In genomic region chr6:11592289-11592906, GRCh38 we compare ENCODE assay signal across 2 cellular contexts.
TF ChIP-seq lines count a peak whose summit lies in the region.

No MANE protein-coding gene starts in this region.

TF ChIP-seq in IMR-90, 13 proteins besides CTCF, POLR2A, EP300 and RAD21 (continued from another document):
- TF ChIP-seq ELK1 (IDR thresholded peaks at IDR 0.05; ENCODE audit: borderline replicate concordance, low read depth, low read length) (no peak), NFE2L2 (IDR thresholded peaks at IDR 0.05; ENCODE audit: low read depth, low read length) (no peak), MAZ (IDR thresholded peaks at IDR 0.05; ENCODE audit: borderline replicate concordance, low read depth, low read length) (no peak), MXI1 (IDR thresholded peaks at IDR 0.05; ENCODE audit: borderline replicate concordance, low read depth, low read length) (no peak), CEBPB (IDR thresholded peaks at IDR 0.05; ENCODE audit: low read depth, low read length) (no peak), USF2 (IDR thresholded peaks at IDR 0.05; ENCODE audit: low read depth, low read length) (no peak), RFX5 (IDR thresholded peaks at IDR 0.05; ENCODE audit: low read depth, low read length) (no peak), BHLHE40 (IDR thresholded peaks at IDR 0.05; ENCODE audit: low read depth, low read length) (no peak), SMC3 (IDR thresholded peaks at IDR 0.05; ENCODE audit: low read depth, low read length) (no peak), FOS (IDR thresholded peaks at IDR 0.05; ENCODE audit: low read depth, low read length) (no peak), RCOR1 (IDR thresholded peaks at IDR 0.05; ENCODE audit: insufficient replicate concordance, low read length) (no peak), MAFK (IDR thresholded peaks at IDR 0.05; ENCODE audit: low read depth, low read length) (no peak)

TF ChIP-seq in liver, 16 proteins besides CTCF, POLR2A, EP300 and RAD21 (continued from another document):
- TF ChIP-seq RXRA (IDR thresholded peaks at IDR 0.05) (peak; percentile 63 to 77), SP1 (IDR thresholded peaks at IDR 0.05) (peak; percentile 50), NR2F2 (IDR thresholded peaks at IDR 0.05) (peak; percentile 76), REST (IDR thresholded peaks at IDR 0.05) (no peak), JUND (IDR thresholded peaks at IDR 0.05) (peak; percentile 88 to 92), EGR1 (IDR thresholded peaks at IDR 0.05; ENCODE audit: low read depth in 2 of 2) (no peak), FOXA1 (IDR thresholded peaks at IDR 0.05) (peak; percentile 49), FOXA2 (IDR thresholded peaks at IDR 0.05) (peak; percentile 61), GABPA (IDR thresholded peaks at IDR 0.05 in 1 of 2, conservative IDR thresholded peaks at IDR 0.05 in 1 of 2) (no peak), HNF4A (conservative IDR thresholded peaks at IDR 0.05) (peak; percentile 50 to 65)
- TF ChIP-seq, protein P1, sequence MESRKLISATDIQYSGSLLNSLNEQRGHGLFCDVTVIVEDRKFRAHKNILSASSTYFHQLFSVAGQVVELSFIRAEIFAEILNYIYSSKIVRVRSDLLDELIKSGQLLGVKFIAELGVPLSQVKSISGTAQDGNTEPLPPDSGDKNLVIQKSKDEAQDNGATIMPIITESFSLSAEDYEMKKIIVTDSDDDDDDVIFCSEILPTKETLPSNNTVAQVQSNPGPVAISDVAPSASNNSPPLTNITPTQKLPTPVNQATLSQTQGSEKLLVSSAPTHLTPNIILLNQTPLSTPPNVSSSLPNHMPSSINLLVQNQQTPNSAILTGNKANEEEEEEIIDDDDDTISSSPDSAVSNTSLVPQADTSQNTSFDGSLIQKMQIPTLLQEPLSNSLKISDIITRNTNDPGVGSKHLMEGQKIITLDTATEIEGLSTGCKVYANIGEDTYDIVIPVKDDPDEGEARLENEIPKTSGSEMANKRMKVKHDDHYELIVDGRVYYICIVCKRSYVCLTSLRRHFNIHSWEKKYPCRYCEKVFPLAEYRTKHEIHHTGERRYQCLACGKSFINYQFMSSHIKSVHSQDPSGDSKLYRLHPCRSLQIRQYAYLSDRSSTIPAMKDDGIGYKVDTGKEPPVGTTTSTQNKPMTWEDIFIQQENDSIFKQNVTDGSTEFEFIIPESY (IDR thresholded peaks at IDR 0.05), result no peak
- TF ChIP-seq, protein P2, sequence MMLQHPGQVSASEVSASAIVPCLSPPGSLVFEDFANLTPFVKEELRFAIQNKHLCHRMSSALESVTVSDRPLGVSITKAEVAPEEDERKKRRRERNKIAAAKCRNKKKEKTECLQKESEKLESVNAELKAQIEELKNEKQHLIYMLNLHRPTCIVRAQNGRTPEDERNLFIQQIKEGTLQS (IDR thresholded peaks at IDR 0.05), result peak; percentile 92
